9 cellular contexts compared by ENCODE assay signal in the genomic region with DNA sequence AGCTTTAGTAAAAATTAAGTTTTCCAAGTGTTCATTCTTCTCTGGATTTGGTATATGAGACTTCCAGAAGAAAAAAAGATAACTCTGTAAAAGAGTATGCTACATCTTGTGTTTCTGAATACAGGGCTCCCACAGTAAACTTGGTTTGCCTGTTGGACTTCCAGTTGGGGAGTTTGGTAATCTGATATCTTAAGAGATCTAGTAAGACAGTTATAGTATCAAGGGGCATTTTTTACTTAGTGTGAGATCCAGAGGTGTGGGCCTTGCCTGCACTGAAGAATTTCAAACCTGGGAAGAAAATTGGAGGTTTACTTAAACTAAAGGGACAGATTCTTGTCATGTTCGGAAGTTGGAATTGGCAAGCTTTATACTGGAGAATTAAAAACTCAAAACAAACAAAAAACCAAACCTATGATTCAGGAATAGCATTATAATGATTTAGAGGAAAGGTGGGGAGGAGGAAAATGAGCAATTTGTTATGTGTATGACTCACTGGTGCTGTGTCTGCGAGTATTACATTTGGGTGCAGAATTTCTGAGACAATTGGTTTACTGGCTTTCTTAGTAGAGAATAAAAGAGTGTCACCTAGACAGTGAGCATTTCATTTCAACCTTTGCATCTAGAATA. TPM values are rescaled to one million over a fixed set of nuclear protein-coding genes. Genes with fewer than 3 reads are reported as not detected.
DNase-seq lines count a peak whose midpoint lies in the region; ATAC-seq and TF ChIP-seq lines count a peak whose summit lies in the region.
"Had no signal": no experiment of that assay in that cellular context is flagged by ENCODE, and none has a peak within 500 bp of the region (broad histone marks: within the 10 kb centered on the region; RNA-seq: fewer than 3 reads in every experiment).

No MANE protein-coding gene starts in this region.

- ATAC-seq in esophagus mucosa = peak; percentile 83
- no peak for ATAC-seq in HG03342 (IDR thresholded peaks at IDR 0.05; ENCODE audit: unreplicated experiment)
- ATAC-seq in HG02759 (IDR thresholded peaks at IDR 0.05; ENCODE audit: unreplicated experiment) = no peak
- no peak for ATAC-seq in GM19397 (IDR thresholded peaks at IDR 0.05; ENCODE audit: unreplicated experiment)

- no peak for TF ChIP-seq EP300 in sigmoid colon (IDR thresholded peaks at IDR 0.05)

- 6 to 50% methylated on average over 2 of the region's 2 CpGs for WGBS in sigmoid colon, 2 donors

- H3K9me3 ChIP-seq in sigmoid colon = no peaks in the 10 kb centered on the region

- no peaks in the 10 kb centered on the region for H3K27me3 ChIP-seq in sigmoid colon

- H3K4me3 ChIP-seq in sigmoid colon = no peak overlapping the region

- H3K4me1 ChIP-seq in sigmoid colon = peaks cover 0 to 92% (median 84%) of the 10 kb centered on the region in 4 donors

- TF ChIP-seq POLR2A in sigmoid colon (IDR thresholded peaks at IDR 0.05) = no peak

- DNase-seq in HCEC 1CT = peak; percentile 84
- peak; percentile 81 for DNase-seq in RKO (ENCODE audit: low spot score)
- DNase-seq in sigmoid colon = no peak
- no peak for DNase-seq in NCI-H2081 treated with DMSO at 0.1 percent for 48 hours (lab: John Stamatoyannopoulos, UW)
- DNase-seq: anterior cingulate cortex had no signal

- intact Hi-C loops in sigmoid colon (cut with DNase I) = no loop called here

- peak overlapping the region; percentile 56 to 95 (median 76) for H3K27ac ChIP-seq in sigmoid colon

- H3K36me3 ChIP-seq in sigmoid colon = no peaks in the 10 kb centered on the region

- no peak for TF ChIP-seq CTCF in sigmoid colon (IDR thresholded peaks at IDR 0.05)

RNA-seq across cellular contexts. Expression of a gene that starts 58.9 kb away (rescaled TPM):
- total RNA-seq in esophagus mucosa (6.0 TPM), sigmoid colon (10 to 100 TPM in 3 of 4 donors, 1 to 10 TPM in 1; 8.9 to 18.6 (median 16.6) TPM)
- polyA plus RNA-seq in sigmoid colon = 1 to 10 TPM; 2.1 to 3.9 (median 2.4) TPM

Comparison
In these comparisons a context has a peak if more than half of its experiments do, and no peak if none do; other contexts are left out.
1. DNase-seq: peak in HCEC 1CT (single experiment) and RKO (single experiment); none in sigmoid colon (single experiment) and NCI-H2081 treated with DMSO at 0.1 percent for 48 hours (single experiment).